ENCODE assay signal across 9 cellular contexts in genomic region chr6:42390228-42390934, GRCh38.
DNase-seq lines count a peak whose midpoint lies in the region; ATAC-seq and TF ChIP-seq lines count a peak whose summit lies in the region.
"Had no signal": no experiment of that assay in that cellular context is flagged by ENCODE, and none has a peak within 500 bp of the region (broad histone marks: within the 10 kb centered on the region; RNA-seq: fewer than 3 reads in every experiment).

No MANE protein-coding gene starts in this region.

- H3K27me3 Mint-ChIP-seq in T-cell, result no peaks in the 10 kb centered on the region
- H3K27me3 Mint-ChIP-seq in activated naive CD8-positive, alpha-beta T cell, result no peaks in the 10 kb centered on the region

- POLR2A ChIA-PET in T-cell (lab: Charles Lee), result interaction anchor here (0.5 to 1.4 kb wide), 16 partner anchors 11 to 353 kb away, joined by 3 to 10 read pairs (median 3); partner anchors contain the start of gene TRERF1 (in 1 of the 2)

- CTCF ChIA-PET in T-cell (lab: Charles Lee), result interaction anchor here in 1 of 2 donors (0.6 to 2.5 kb wide), 17 partner anchors 12 to 469 kb away, joined by 3 to 13 read pairs (median 4); partner anchors contain the start of genes BYSL, MED20 and TRERF1

- ATAC-seq in GM19455 (IDR thresholded peaks at IDR 0.05; ENCODE audit: unreplicated experiment) (peak; percentile 62), T-cell (replicated peaks in 1 of 4) (peak; percentile 81 to 86 (median 84)), omental fat pad (ENCODE audit: low FRiP score) (no peak), HG03521 (IDR thresholded peaks at IDR 0.05; ENCODE audit: unreplicated experiment) (no peak)

- peak overlapping the region; percentile 99 to 100 for H3K27ac Mint-ChIP-seq in T-cell
- H3K27ac Mint-ChIP-seq in activated naive CD8-positive, alpha-beta T cell, result peak overlapping the region; percentile 99

- H3K4me1 Mint-ChIP-seq in T-cell, result peaks cover 97 to 100% (median 99%) of the 10 kb centered on the region in 3 donors
- H3K4me1 Mint-ChIP-seq in activated naive CD8-positive, alpha-beta T cell (ENCODE audit: low read depth), result peaks cover 100% of the 10 kb centered on the region

- DNase-seq in T-cell (peak; percentile 40 to 87 (median 62)), omental fat pad (ENCODE audit: low spot score) (no peak), NCI-H446 treated with DMSO at 0.1 percent for 48 hours (lab: John Stamatoyannopoulos, UW) (no peak), amniotic stem cell (lab: John Stamatoyannopoulos, UW) (no peak)
- peak; percentile 46 to 62 (median 61) for DNase-seq in stimulated activated CD4-positive, alpha-beta T cell treated with anti-CD3 and anti-CD28 coated beads, TNF-alpha, amount 100 ng/mL, for 48 hours (ENCODE audit: low read depth in 3 of 3)
- DNase-seq: foreskin melanocyte had no signal

- H3K36me3 Mint-ChIP-seq in T-cell, result peaks cover 3% of the 10 kb centered on the region
- H3K36me3 Mint-ChIP-seq in activated naive CD8-positive, alpha-beta T cell, result no peaks in the 10 kb centered on the region

- no peaks in the 10 kb centered on the region for H3K9me3 Mint-ChIP-seq in T-cell
- H3K9me3 Mint-ChIP-seq in activated naive CD8-positive, alpha-beta T cell (ENCODE audit: low read depth), result no peaks in the 10 kb centered on the region

- peak overlapping the region; percentile 48 to 76 (median 65) for H3K4me3 Mint-ChIP-seq in T-cell
- peak overlapping the region; percentile 83 for H3K4me3 Mint-ChIP-seq in activated naive CD8-positive, alpha-beta T cell

- no peak for TF ChIP-seq CTCF in omental fat pad (IDR thresholded peaks at IDR 0.05)

Comparison
In these comparisons a context has a peak if more than half of its experiments do, and no peak if none do; other contexts are left out.
1. ATAC-seq: peak in GM19455 (single experiment) and T-cell (4 of 4); none in omental fat pad (single experiment) and HG03521 (single experiment).
2. DNase-seq: peak in T-cell (34 of 34) and stimulated activated CD4-positive, alpha-beta T cell treated with anti-CD3 and anti-CD28 coated beads, TNF-alpha, amount 100 ng/mL, for 48 hours (3 of 3); none in omental fat pad (single experiment), NCI-H446 treated with DMSO at 0.1 percent for 48 hours (single experiment) and amniotic stem cell (single experiment).